ENCODE assay signal across 8 cellular contexts in the genomic region with DNA sequence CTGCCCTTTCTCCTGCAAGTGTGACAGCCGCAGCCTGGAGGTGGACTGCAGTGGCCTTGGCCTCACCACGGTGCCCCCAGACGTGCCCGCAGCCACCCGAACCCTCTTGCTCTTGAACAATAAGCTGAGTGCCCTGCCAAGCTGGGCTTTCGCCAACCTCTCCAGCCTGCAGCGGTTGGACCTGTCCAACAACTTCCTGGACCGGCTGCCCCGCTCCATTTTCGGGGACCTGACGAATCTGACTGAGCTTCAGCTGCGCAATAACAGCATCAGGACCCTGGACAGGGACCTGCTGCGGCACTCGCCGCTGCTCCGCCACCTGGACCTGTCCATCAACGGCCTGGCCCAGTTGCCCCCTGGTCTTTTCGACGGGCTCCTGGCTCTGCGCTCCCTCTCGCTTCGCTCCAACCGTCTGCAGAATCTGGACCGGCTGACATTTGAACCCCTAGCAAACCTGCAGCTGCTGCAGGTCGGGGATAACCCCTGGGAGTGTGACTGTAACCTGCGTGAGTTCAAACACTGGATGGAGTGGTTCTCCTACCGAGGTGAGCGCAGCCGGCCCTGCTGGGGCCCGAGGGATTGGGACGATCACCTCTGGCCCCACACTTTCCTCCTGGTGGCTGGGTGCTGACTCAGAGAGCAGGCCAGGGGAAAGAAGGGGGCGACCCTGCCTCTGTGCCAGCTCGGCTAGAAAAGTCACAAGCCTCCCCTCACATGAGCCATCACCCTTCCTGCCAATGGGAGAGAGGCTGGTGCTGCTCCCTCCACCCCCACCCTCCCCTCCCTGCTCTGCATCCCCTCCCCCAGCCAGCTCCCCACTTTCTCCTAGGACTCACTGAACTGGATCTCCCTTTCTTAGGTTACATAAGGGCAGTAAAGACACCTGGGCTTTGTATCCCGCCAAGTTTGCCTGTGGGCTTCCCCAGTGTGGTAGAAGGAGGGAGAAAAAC. TPM values are rescaled to one million over a fixed set of nuclear protein-coding genes. Genes with fewer than 3 reads are reported as not detected.
DNase-seq lines count a peak whose midpoint lies in the region; ATAC-seq lines count a peak whose summit lies in the region.

No MANE protein-coding gene starts in this region.

- H3K18ac ChIP-seq in mesenchymal stem cell (ENCODE audit: low read depth in 1 of 2, low read length in 2 of 2) = no peak overlapping the region

- H2BK5ac ChIP-seq in mesenchymal stem cell (ENCODE audit: low read depth, low read length, poor library complexity, severe bottlenecking) = no peak overlapping the region

- no peak overlapping the region for H2BK12ac ChIP-seq in mesenchymal stem cell (ENCODE audit: low read length in 2 of 2)

- H3K4me3 ChIP-seq in mesenchymal stem cell (ENCODE audit: insufficient read depth in 1 of 2, low read depth in 1 of 2, low read length in 2 of 2) = no peak overlapping the region

- no peak overlapping the region for H3K14ac ChIP-seq in mesenchymal stem cell (ENCODE audit: low read length in 2 of 2)

- ATAC-seq in GM18511 (IDR thresholded peaks at IDR 0.05; ENCODE audit: unreplicated experiment) (no peak), HG02798 (IDR thresholded peaks at IDR 0.05; ENCODE audit: poor library complexity, unreplicated experiment) (no peak)

- H2AFZ ChIP-seq in mesenchymal stem cell (ENCODE audit: low read depth, low read length) = no peak overlapping the region

- no peak overlapping the region for H4K91ac ChIP-seq in mesenchymal stem cell (ENCODE audit: low read length)

- H3K9me3 ChIP-seq in mesenchymal stem cell (ENCODE audit: control insufficient read depth, low read length) = no peaks in the 10 kb centered on the region

- WGBS in mesenchymal stem cell = 26% methylated on average over 34 of the region's 34 CpGs

- H3K4ac ChIP-seq in mesenchymal stem cell (ENCODE audit: low read depth in 1 of 2, low read length in 2 of 2) = no peak overlapping the region

- H2BK15ac ChIP-seq in mesenchymal stem cell (ENCODE audit: low read depth, poor library complexity, severe bottlenecking) = no peak overlapping the region

- H4K8ac ChIP-seq in mesenchymal stem cell (ENCODE audit: low read length) = no peak overlapping the region

- peaks cover 8% of the 10 kb centered on the region for H3K4me1 ChIP-seq in mesenchymal stem cell (ENCODE audit: control insufficient read depth, insufficient read depth, low read depth, low read length)

- DNase-seq in COLO829 (ENCODE audit: low spot score) (peak; percentile 42), LoVo (ENCODE audit: low spot score) (peak; percentile 51), ecto neural progenitor cell (ENCODE audit: low spot score) (peak; percentile 92), mesenchymal stem cell (peak; percentile 65), NCI-H187 (lab: John Stamatoyannopoulos, UW) (no peak)
- no peak for DNase-seq in stimulated activated CD4-positive, alpha-beta T cell treated with anti-CD3 and anti-CD28 coated beads, Interleukin-4, amount 100 ng/mL, for 1 hour

- no peaks in the 10 kb centered on the region for H3K79me1 ChIP-seq in mesenchymal stem cell (replicated peaks; ENCODE audit: low read length, poor library complexity, severe bottlenecking)

- H3K27me3 ChIP-seq in mesenchymal stem cell (ENCODE audit: control insufficient read depth in 1 of 2, insufficient read depth in 1 of 2, low read length in 2 of 2) = peaks cover 54 to 84% of the 10 kb centered on the region in 2 experiments

- H3K36me3 ChIP-seq in mesenchymal stem cell (ENCODE audit: control insufficient read depth in 1 of 2, insufficient read depth in 2 of 2, low read depth in 1 of 2, low read length in 2 of 2) = no peaks in the 10 kb centered on the region

- H3K4me2 ChIP-seq in mesenchymal stem cell (ENCODE audit: low read length, poor library complexity, severe bottlenecking) = no peak overlapping the region

- no peak overlapping the region for H2BK120ac ChIP-seq in mesenchymal stem cell (ENCODE audit: low read depth, low read length)

- H3K23ac ChIP-seq in mesenchymal stem cell (ENCODE audit: low read length in 2 of 2) = peak overlapping the region in 1 of 2 experiments; percentile 70

- no peak overlapping the region for H3K9ac ChIP-seq in mesenchymal stem cell (ENCODE audit: low read length)

- no peak overlapping the region for H2AK5ac ChIP-seq in mesenchymal stem cell (ENCODE audit: low read length, severe bottlenecking)

- H3K27ac ChIP-seq in mesenchymal stem cell (ENCODE audit: low read length, poor library complexity, severe bottlenecking) = no peak overlapping the region

RNA-seq across cellular contexts. Expression of a gene that starts 10.9 kb away (rescaled TPM):
- polyA plus RNA-seq in mesenchymal stem cell (2013, experiment 1 of 2) = 0.01 TPM
- 0.01 TPM for polyA plus RNA-seq in mesenchymal stem cell (2013, experiment 2 of 2)

Comparison
In these comparisons a context has a peak if more than half of its experiments do, and no peak if none do; other contexts are left out.
1. DNase-seq: peak in COLO829 (single experiment), LoVo (single experiment), ecto neural progenitor cell (single experiment) and mesenchymal stem cell (single experiment); none in stimulated activated CD4-positive, alpha-beta T cell treated with anti-CD3 and anti-CD28 coated beads, Interleukin-4, amount 100 ng/mL, for 1 hour (single experiment) and NCI-H187 (0 of 2).